In the genomic region with DNA sequence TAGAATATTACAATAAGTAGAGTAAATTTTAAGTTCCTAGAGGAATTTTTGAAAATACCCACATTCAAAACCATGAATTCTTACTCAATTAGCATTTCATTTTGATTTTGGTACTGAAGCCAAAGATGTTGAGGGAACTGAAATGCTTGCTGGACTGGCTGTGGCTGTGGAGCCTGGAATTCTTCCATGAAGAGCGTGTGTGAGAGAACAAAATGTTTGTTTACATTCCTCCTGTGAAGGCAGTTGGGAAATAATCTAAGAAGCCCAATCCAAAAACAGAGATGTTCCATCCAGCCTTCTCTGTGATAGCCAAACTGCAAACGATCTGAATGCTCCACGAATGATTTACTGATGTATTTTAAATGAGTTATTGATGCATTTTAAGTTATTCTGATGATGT, we compare ENCODE assay signal across 11 cellular contexts. TPM values are rescaled to one million over a fixed set of nuclear protein-coding genes. Genes with fewer than 3 reads are reported as not detected.
DNase-seq lines count a peak whose midpoint lies in the region; TF ChIP-seq lines count a peak whose summit lies in the region.
"Had no signal": no experiment of that assay in that cellular context is flagged by ENCODE, and none has a peak within 500 bp of the region (broad histone marks: within the 10 kb centered on the region; RNA-seq: fewer than 3 reads in every experiment).

No MANE protein-coding gene starts in this region.

- H3K36me3 ChIP-seq in effector memory CD4-positive, alpha-beta T cell (ENCODE audit: control insufficient read depth, insufficient read depth, low read length), result no peaks in the 10 kb centered on the region
- no peaks in the 10 kb centered on the region for H3K36me3 ChIP-seq in neural progenitor cell

- no peak for TF ChIP-seq POLR2A in lower leg skin (IDR thresholded peaks at IDR 0.05)

- H3K27ac Mint-ChIP-seq in neural progenitor cell, result no peak overlapping the region
- H3K27ac Mint-ChIP-seq: activated T-cell treated with anti-CD3 and anti-CD28 coated beads, Interleukin-2, amount 50 U/mL, for 24 hours; dendritic cell treated with granulocyte-macrophage colony-stimulating factor and Interleukin-4, amounts not matched to agents 40 ng/mL and 50 ng/mL, for 4 days had no signal

- intact Hi-C loops in lower leg skin (cut with DNase I; ENCODE audit: low total_unique reads), result no loop called here

- WGBS in lower leg skin, 2 donors, result 18 to 21% methylated on average over 3 of the region's 3 CpGs

- no peaks in the 10 kb centered on the region for H3K79me2 ChIP-seq in neural progenitor cell (ENCODE audit: low read depth)

- TF ChIP-seq CTCF in lower leg skin (IDR thresholded peaks at IDR 0.05) (no peak), neural progenitor cell (IDR thresholded peaks at IDR 0.05) (no peak)

- H3K27me3 Mint-ChIP-seq in neural progenitor cell (ENCODE audit: insufficient read depth, low read depth), result no peaks in the 10 kb centered on the region
- H3K27me3 Mint-ChIP-seq: dendritic cell treated with granulocyte-macrophage colony-stimulating factor and Interleukin-4, amounts not matched to agents 40 ng/mL and 50 ng/mL, for 4 days had no signal

- H2AFZ ChIP-seq in neural progenitor cell (replicated peaks), result no peak overlapping the region

- H3K4me3 Mint-ChIP-seq in neural progenitor cell, result no peak overlapping the region
- H3K4me3 Mint-ChIP-seq: activated T-cell treated with anti-CD3 and anti-CD28 coated beads, Interleukin-2, amount 50 U/mL, for 24 hours; dendritic cell treated with granulocyte-macrophage colony-stimulating factor and Interleukin-4, amounts not matched to agents 40 ng/mL and 50 ng/mL, for 4 days had no signal

- H3K27ac ChIP-seq in effector memory CD4-positive, alpha-beta T cell (ENCODE audit: insufficient read depth, low read length, poor library complexity, severe bottlenecking), result no peak overlapping the region
- H3K27ac ChIP-seq in neural progenitor cell, result no peak overlapping the region

- no peaks in the 10 kb centered on the region for H3K9me3 ChIP-seq in effector memory CD4-positive, alpha-beta T cell (ENCODE audit: control insufficient read depth, low read length)
- H3K9me3 ChIP-seq in neural progenitor cell (ENCODE audit: low read depth), result no peaks in the 10 kb centered on the region

- H3F3A ChIP-seq in neural progenitor cell (ENCODE audit: low read depth), result peaks cover 6% of the 10 kb centered on the region

- no peak overlapping the region for H3K4me3 ChIP-seq in lower leg skin (ENCODE audit: low read depth, poor library complexity, severe bottlenecking)
- H3K4me3 ChIP-seq in effector memory CD4-positive, alpha-beta T cell (ENCODE audit: insufficient read depth, low read depth, low read length, poor library complexity, severe bottlenecking), result no peak overlapping the region
- H3K4me3 ChIP-seq in neural progenitor cell, result no peak overlapping the region

- H3K4me1 Mint-ChIP-seq in neural progenitor cell, result peaks cover 10% of the 10 kb centered on the region

- no peak overlapping the region for H3K4me2 ChIP-seq in neural progenitor cell

- no peaks in the 10 kb centered on the region for H3K27me3 ChIP-seq in effector memory CD4-positive, alpha-beta T cell (replicated peaks; ENCODE audit: control insufficient read depth, insufficient read depth, low read length, poor library complexity, severe bottlenecking)
- no peaks in the 10 kb centered on the region for H3K27me3 ChIP-seq in neural progenitor cell

- peaks cover 3% of the 10 kb centered on the region for H3K9me3 Mint-ChIP-seq in neural progenitor cell
- H3K9me3 Mint-ChIP-seq: activated T-cell treated with anti-CD3 and anti-CD28 coated beads, Interleukin-2, amount 50 U/mL, for 24 hours had no signal

- no peaks in the 10 kb centered on the region for H4K20me1 ChIP-seq in neural progenitor cell (ENCODE audit: low read depth)

- no peaks in the 10 kb centered on the region for H3K4me1 ChIP-seq in effector memory CD4-positive, alpha-beta T cell (ENCODE audit: control insufficient read depth, insufficient read depth, low read length, poor library complexity, severe bottlenecking)
- peaks cover 11% of the 10 kb centered on the region for H3K4me1 ChIP-seq in neural progenitor cell
- H3K4me1 ChIP-seq: Caco-2 had no signal

- no peak overlapping the region for H3K9ac ChIP-seq in neural progenitor cell

- peak; percentile 6 for DNase-seq in HuH-7.5 (ENCODE audit: low spot score)
- DNase-seq in epidermal melanocyte (ENCODE audit: insufficient read length, low spot score), result peak; percentile 42
- DNase-seq in lower leg skin (ENCODE audit: low spot score in 2 of 2), result peak; percentile 86 to 87
- DNase-seq in superior temporal gyrus (ENCODE audit: extremely low spot score), result peak; percentile 37
- no peak for DNase-seq in DMS79 (lab: John Stamatoyannopoulos, UW)
- DNase-seq in effector memory CD4-positive, alpha-beta T cell, result no peak
- no peak for DNase-seq in neural progenitor cell (ENCODE audit: low spot score)
- no peak for DNase-seq in DMS79 treated with DMSO at 0.1 percent for 48 hours (lab: John Stamatoyannopoulos, UW)
- DNase-seq: activated T-cell treated with anti-CD3 and anti-CD28 coated beads, Interleukin-2, amount 50 U/mL, for 24 hours; Caco-2 had no signal

- H3K36me3 Mint-ChIP-seq in neural progenitor cell, result no peaks in the 10 kb centered on the region

RNA-seq across cellular contexts. Expression of a gene that starts 3.8 kb away (rescaled TPM):
- total RNA-seq in lower leg skin, result 100 to 1,000 TPM; 247 to 331 (median 292) TPM
- total RNA-seq in neural progenitor cell (ENCODE audit: low replicate concordance), result not detected in 2 replicates
- total RNA-seq: Caco-2 had no signal

RNA-seq across cellular contexts. Expression of a gene that starts 27.6 kb away (rescaled TPM):
- 1 to 10 TPM in 1 of 4 donors, under 1 TPM in 1, not detected in 2; 0.68 to 1.2 TPM for total RNA-seq in lower leg skin
- total RNA-seq in neural progenitor cell (ENCODE audit: low replicate concordance), result not detected in 2 replicates

RNA-seq across cellular contexts. Expression of a gene that starts 34.2 kb away (rescaled TPM):
- total RNA-seq in lower leg skin, result under 1 TPM in 1 of 4 donors, not detected in 3; 0.16 TPM
- total RNA-seq in neural progenitor cell (ENCODE audit: low replicate concordance), result not detected in 2 replicates
- total RNA-seq: Caco-2 had no signal

Comparison
In these comparisons a context has a peak if more than half of its experiments do, and no peak if none do; other contexts are left out.
1. DNase-seq: peak in HuH-7.5 (single experiment), epidermal melanocyte (single experiment), lower leg skin (2 of 2) and superior temporal gyrus (single experiment); none in DMS79 (single experiment), effector memory CD4-positive, alpha-beta T cell (0 of 3), neural progenitor cell (single experiment) and DMS79 treated with DMSO at 0.1 percent for 48 hours (single experiment).
2. RNA of a gene that starts 3.8 kb away (total RNA-seq): 247 to 331 TPM in lower leg skin; not detected in neural progenitor cell; every median in the first group is over 100 times any median in the second.